19 cellular contexts compared by ENCODE assay signal in the genomic region with DNA sequence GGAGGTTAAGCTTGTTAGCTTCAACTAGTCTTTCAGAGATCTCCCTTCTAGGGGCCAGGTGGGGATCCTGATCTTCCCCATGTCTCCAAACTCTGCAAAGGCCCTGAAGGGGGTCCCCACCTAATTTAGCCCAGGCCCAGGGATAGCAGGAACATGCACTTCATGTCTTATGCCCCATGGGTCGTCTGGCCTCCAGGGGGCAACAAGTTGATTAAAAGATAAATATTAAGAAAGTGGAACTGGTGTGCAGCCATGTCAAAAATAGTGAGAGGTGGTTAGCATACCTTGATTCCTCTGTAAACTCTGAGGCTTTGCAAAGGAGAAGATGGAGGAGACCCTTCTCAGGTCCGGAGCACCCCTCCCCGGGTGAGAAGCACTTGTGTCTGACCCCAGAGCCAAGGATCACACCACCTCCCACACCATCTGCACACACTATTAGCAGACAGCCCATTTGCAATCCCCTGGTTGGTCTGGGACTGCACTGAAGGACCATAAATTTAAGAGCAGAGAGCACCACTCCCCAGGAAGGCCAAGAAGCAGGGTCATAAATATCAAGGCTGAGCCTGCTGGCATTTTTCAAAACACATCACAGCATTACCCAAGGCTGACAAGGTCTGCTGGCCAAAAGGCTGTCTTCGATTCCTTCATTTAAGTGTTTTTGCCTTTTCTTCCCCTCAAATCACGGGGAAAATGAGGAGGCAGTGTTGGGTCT. TPM values are rescaled to one million over a fixed set of nuclear protein-coding genes. Genes with fewer than 3 reads are reported as not detected.
"Had no signal": no experiment of that assay in that cellular context is flagged by ENCODE, and none has a peak within 500 bp of the region (broad histone marks: within the 10 kb centered on the region; RNA-seq: fewer than 3 reads in every experiment).

No MANE protein-coding gene starts in this region.

- H3K27ac ChIP-seq: gastrocnemius medialis, heart right ventricle, skin epidermis, transverse colon, WERI-Rb-1 had no signal

- H3K27ac Mint-ChIP-seq: activated CD4-positive, alpha-beta T cell treated with anti-CD3 and anti-CD28 coated beads for 36 hours; activated CD8-positive, alpha-beta T cell treated with anti-CD3 and anti-CD28 coated beads for 36 hours; activated naive CD8-positive, alpha-beta T cell treated with anti-CD3 and anti-CD28 coated beads, Interleukin-2, amount 10 ng/mL, durations not matched to agents 7 days and 5 days; activated T-cell treated with anti-CD3 and anti-CD28 coated beads, Interleukin-2, amount 50 U/mL, for 72 hours had no signal

- H3K36me3 ChIP-seq: gastrocnemius medialis, transverse colon, WERI-Rb-1 had no signal

- H3K9me3 ChIP-seq: gastrocnemius medialis, heart right ventricle, transverse colon had no signal

- H3K4me3 Mint-ChIP-seq: activated CD4-positive, alpha-beta T cell treated with anti-CD3 and anti-CD28 coated beads for 36 hours; activated CD8-positive, alpha-beta T cell treated with anti-CD3 and anti-CD28 coated beads for 36 hours; activated naive CD8-positive, alpha-beta T cell treated with anti-CD3 and anti-CD28 coated beads, Interleukin-2, amount 10 ng/mL, durations not matched to agents 7 days and 5 days; activated T-cell treated with anti-CD3 and anti-CD28 coated beads, Interleukin-2, amount 50 U/mL, for 72 hours had no signal

- H3K4me1 Mint-ChIP-seq: activated CD4-positive, alpha-beta T cell treated with anti-CD3 and anti-CD28 coated beads for 36 hours; activated naive CD8-positive, alpha-beta T cell treated with anti-CD3 and anti-CD28 coated beads, Interleukin-2, amount 10 ng/mL, durations not matched to agents 7 days and 5 days had no signal

- DNase-seq: activated CD4-positive, alpha-beta T cell treated with anti-CD3 and anti-CD28 coated beads for 36 hours; activated CD8-positive, alpha-beta memory T cell treated with anti-CD3 and anti-CD28 coated beads, Interleukin-2, amount 50 U/mL, for 4 hours; activated CD8-positive, alpha-beta T cell treated with anti-CD3 and anti-CD28 coated beads for 36 hours; activated gamma-delta T cell treated with Interleukin-2 at 50 U/mL for 16 hours; activated naive CD8-positive, alpha-beta T cell treated with anti-CD3 and anti-CD28 coated beads, Interleukin-2, amount 10 ng/mL, durations not matched to agents 7 days and 5 days; activated T-cell treated with anti-CD3 and anti-CD28 coated beads, Interleukin-2, amount 50 U/mL, for 72 hours; aorta; gastrocnemius medialis; heart right ventricle; left ventricle myocardium superior; mesendoderm; retina; substantia nigra; T-helper 1 cell; transverse colon; WERI-Rb-1 had no signal

- ATAC-seq: activated CD4-positive, alpha-beta T cell treated with anti-CD3 and anti-CD28 coated beads for 36 hours; activated CD8-positive, alpha-beta T cell treated with anti-CD3 and anti-CD28 coated beads for 36 hours; activated T-cell treated with anti-CD3 and anti-CD28 coated beads, Interleukin-2, amount 50 U/mL, for 72 hours; gastrocnemius medialis; heart right ventricle; left ventricle myocardium superior had no signal

- H3K27me3 Mint-ChIP-seq: activated CD4-positive, alpha-beta T cell treated with anti-CD3 and anti-CD28 coated beads for 36 hours; activated CD8-positive, alpha-beta T cell treated with anti-CD3 and anti-CD28 coated beads for 36 hours; activated naive CD8-positive, alpha-beta T cell treated with anti-CD3 and anti-CD28 coated beads, Interleukin-2, amount 10 ng/mL, durations not matched to agents 7 days and 5 days had no signal

- H3K9me3 Mint-ChIP-seq: activated CD8-positive, alpha-beta T cell treated with anti-CD3 and anti-CD28 coated beads for 36 hours; activated naive CD8-positive, alpha-beta T cell treated with anti-CD3 and anti-CD28 coated beads, Interleukin-2, amount 10 ng/mL, durations not matched to agents 7 days and 5 days; activated T-cell treated with anti-CD3 and anti-CD28 coated beads, Interleukin-2, amount 50 U/mL, for 72 hours had no signal

- H3K36me3 Mint-ChIP-seq: activated naive CD8-positive, alpha-beta T cell treated with anti-CD3 and anti-CD28 coated beads, Interleukin-2, amount 10 ng/mL, durations not matched to agents 7 days and 5 days had no signal

- H3K4me3 ChIP-seq: gastrocnemius medialis, heart right ventricle, skin epidermis, transverse colon had no signal

- FAIRE-seq: endothelial cell of umbilical vein, keratinocyte had no signal

- H3K27me3 ChIP-seq: gastrocnemius medialis, heart right ventricle, transverse colon had no signal

- H3K4me1 ChIP-seq: gastrocnemius medialis, transverse colon had no signal

RNA-seq across cellular contexts. Expression of gene LRRC18, which starts 44.2 kb away (rescaled TPM):
- total RNA-seq: activated CD4-positive, alpha-beta T cell treated with anti-CD3 and anti-CD28 coated beads for 36 hours; activated CD8-positive, alpha-beta T cell treated with anti-CD3 and anti-CD28 coated beads for 36 hours; activated T-cell treated with anti-CD3 and anti-CD28 coated beads, Interleukin-2, amount 50 U/mL, for 72 hours; aorta; endothelial cell of umbilical vein; gastrocnemius medialis; left ventricle myocardium superior; transverse colon had no signal
- polyA plus RNA-seq: aorta, endothelial cell of umbilical vein, heart right ventricle, keratinocyte had no signal
